ENCODE assay signal across 1 cellular context in genomic region chr2:47088371-47089082, GRCh38.
TF ChIP-seq lines count a peak whose summit lies in the region.

No MANE protein-coding gene starts in this region.

TF ChIP-seq in H1, 55 proteins besides CTCF, POLR2A, EP300 and RAD21 (continued from another document):
- TF ChIP-seq NANOG (IDR thresholded peaks at IDR 0.05; ENCODE audit: insufficient read depth, low read depth, low read length, poor library complexity, severe bottlenecking) (no peak), TEAD4 (IDR thresholded peaks at IDR 0.05; ENCODE audit: low read depth, low read length) (no peak), RXRA (IDR thresholded peaks at IDR 0.05; ENCODE audit: insufficient read depth, low read depth, low read length) (no peak), TCF12 (IDR thresholded peaks at IDR 0.05; ENCODE audit: low read depth, low read length) (no peak), TAF1 (IDR thresholded peaks at IDR 0.05; ENCODE audit: low read depth, low read length) (no peak), SRF (IDR thresholded peaks at IDR 0.05; ENCODE audit: low read depth, low read length) (no peak), PHF8 (conservative IDR thresholded peaks at IDR 0.05; ENCODE audit: low read depth, low read length) (no peak), RNF2 (IDR thresholded peaks at IDR 0.05; ENCODE audit: borderline replicate concordance, low read depth, low read length, missing control alignments, poor library complexity, severe bottlenecking) (no peak), SP1 (IDR thresholded peaks at IDR 0.05; ENCODE audit: low read depth, low read length) (no peak)
TF ChIP-seq in H1: peak in this region for 0.
